ENCODE assay signal across 8 cellular contexts in genomic region chr3:38662544-38662943, GRCh38. TPM values are rescaled to one million over a fixed set of nuclear protein-coding genes. Genes with fewer than 3 reads are reported as not detected.
A peak's percentile ranks its signal among the peaks of the same experiment; 100 is the strongest.
DNase-seq lines count a peak whose midpoint lies in the region; ATAC-seq, FAIRE-seq and TF ChIP-seq lines count a peak whose summit lies in the region.

No MANE protein-coding gene starts in this region.

- no peak for FAIRE-seq in RCC 7860 (lab: Jason Lieb, UNC)

- H3K27me3 ChIP-seq in BJ (ENCODE audit: control insufficient read depth, insufficient read depth, low read length) = peaks cover 17% of the 10 kb centered on the region

- peak; percentile 48 for TF ChIP-seq CTCF in BJ (IDR thresholded peaks at IDR 0.05; ENCODE audit: insufficient read depth, low read depth, low read length)
- TF ChIP-seq CTCF in HFF-Myc (IDR thresholded peaks at IDR 0.05; ENCODE audit: low read depth, low read length, missing control alignments) = peak; percentile 45
- TF ChIP-seq CTCF in foreskin fibroblast (IDR thresholded peaks at IDR 0.05; ENCODE audit: low read depth, low read length) = peak; percentile 37

- CTCF ChIA-PET in BJ (lab: Yijun Ruan, JAX) = interaction anchor here (0.6 to 3.5 kb wide), 8 partner anchors 9 to 182 kb away, joined by 3 to 31 read pairs (median 5); partner anchors contain the start of gene EXOG

- ATAC-seq in HG03025 (IDR thresholded peaks at IDR 0.05; ENCODE audit: low FRiP score, unreplicated experiment) = no peak
- no peak for ATAC-seq in HG02678 (IDR thresholded peaks at IDR 0.05; ENCODE audit: unreplicated experiment)
- ATAC-seq in GM19463 (IDR thresholded peaks at IDR 0.05; ENCODE audit: unreplicated experiment) = no peak

- no peaks in the 10 kb centered on the region for H3K36me3 ChIP-seq in BJ (ENCODE audit: control insufficient read depth, insufficient read depth, low read length)

- H3K4me3 ChIP-seq in BJ (ENCODE audit: low read depth, low read length) (no peak overlapping the region), HFF-Myc (replicated peaks; ENCODE audit: low read depth, low read length) (no peak overlapping the region), foreskin fibroblast (ENCODE audit: low read depth in 1 of 2, low read length in 2 of 2) (no peak overlapping the region)

- no peak for DNase-seq in BJ (ENCODE audit: low read depth)
- no peak for DNase-seq in HFF-Myc (ENCODE audit: extremely low read depth, low read depth)
- peak; percentile 32 for DNase-seq in RCC 7860 (ENCODE audit: low spot score)
- DNase-seq in foreskin fibroblast = peak; percentile 36 to 73
- no peak for DNase-seq in activated CD4-positive, CD25-positive, alpha-beta regulatory T cell treated with anti-CD3 and anti-CD28 coated beads, Interleukin-2, amount 50 U/mL, for 72 hours

- POLR2A ChIA-PET in BJ (lab: Charles Lee) = no interaction called here

RNA-seq across cellular contexts. Expression of gene SCN5A, which starts 13.1 kb away (rescaled TPM):
- 0.33 and 0.74 TPM in 2 replicates for polyA plus RNA-seq in BJ (2011; rRNA removed)
- polyA minus RNA-seq in BJ (2011; rRNA and poly(A)+ RNA removed) = 1.0 and 1.4 TPM in 2 replicates

Comparison
In these comparisons a context has a peak if more than half of its experiments do, and no peak if none do; other contexts are left out.
1. DNase-seq: peak in RCC 7860 (single experiment) and foreskin fibroblast (2 of 2); none in BJ (single experiment), HFF-Myc (single experiment) and activated CD4-positive, CD25-positive, alpha-beta regulatory T cell treated with anti-CD3 and anti-CD28 coated beads, Interleukin-2, amount 50 U/mL, for 72 hours (single experiment).
2. Peak in every context shown above with its lines, with median percentiles within 50 percentile points of each other: CTCF ChIP-seq.